Comparison of ENCODE assay signal across 8 cellular contexts in the genomic region with DNA sequence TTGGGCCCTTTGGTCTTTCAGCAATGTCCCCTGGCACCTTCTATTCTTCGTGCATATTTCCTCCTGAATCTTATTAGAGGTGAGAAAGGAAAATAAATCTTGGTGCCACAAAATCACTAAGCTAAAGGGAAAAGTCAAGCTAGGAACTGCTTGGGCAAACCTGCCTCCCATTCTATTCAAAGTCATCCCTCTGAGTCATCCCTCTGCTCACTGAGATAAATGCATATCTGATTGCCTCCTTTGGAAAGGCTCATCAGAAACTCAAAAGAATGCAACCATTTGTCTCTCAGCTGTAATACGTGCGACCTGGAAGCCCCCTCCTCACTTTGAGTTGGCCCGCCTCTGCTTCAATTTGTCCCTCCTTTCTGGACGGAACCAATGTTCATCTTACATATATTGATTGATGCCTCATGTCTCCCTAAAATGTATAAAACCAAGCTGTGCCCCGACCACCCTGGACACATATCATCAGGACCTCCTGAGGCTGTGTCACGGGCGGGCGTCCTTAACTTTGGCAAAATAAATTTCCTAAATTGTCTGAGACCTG. TPM values are rescaled to one million over a fixed set of nuclear protein-coding genes. Genes with fewer than 3 reads are reported as not detected.
DNase-seq lines count a peak whose midpoint lies in the region; ATAC-seq, FAIRE-seq and TF ChIP-seq lines count a peak whose summit lies in the region.
"Not testable (repeated sequence)": the region's sequence is repeated elsewhere in the genome, so short reads cannot be mapped to it uniquely, and the experiment has no call there.

No MANE protein-coding gene starts in this region.

- peaks cover 32% of the 10 kb centered on the region for H3K4me1 ChIP-seq in Panc1 (ENCODE audit: control insufficient read depth, insufficient read depth, low read length)
- not testable (repeated sequence) for H3K4me1 ChIP-seq in H1 (replicated peaks in 1 of 4; ENCODE audit: control insufficient read depth in 3 of 4, insufficient read depth in 4 of 4, low read length in 3 of 4); kidney (ENCODE audit: control insufficient read depth in 1 of 2, insufficient read depth in 1 of 2, low read depth in 1 of 2, low read length in 2 of 2)
- H3K4me1 ChIP-seq in osteoblast (ENCODE audit: insufficient read depth, low read length): peaks cover 47% of the 10 kb centered on the region

- not testable (repeated sequence) for H3K14ac ChIP-seq in H1 (ENCODE audit: insufficient read length)

- H3K4me3 ChIP-seq in GM12864 (ENCODE audit: low read depth, low read length) (peak overlapping the region; percentile 62), Panc1 (ENCODE audit: low read depth in 2 of 2, low read length in 2 of 2) (peak overlapping the region; percentile 84 to 88), H1 (ENCODE audit: extremely low read depth in 1 of 4, insufficient read depth in 2 of 4, low read depth in 3 of 4, low read length in 4 of 4) (peak overlapping the region; percentile 88 to 99 (median 94); a peak in 7 of 8 replicates), kidney (ENCODE audit: low read length in 2 of 2) (peak overlapping the region; percentile 85 to 93), osteoblast (ENCODE audit: insufficient read depth, low read length) (peak overlapping the region; percentile 87)

- in situ Hi-C loops in Panc1 (cut with HindIII; ENCODE audit: low pct_unique_long_range_greater_than_20kb, low sequenced_read_pairs): not testable (repeated sequence)

- not testable (repeated sequence) for H2BK12ac ChIP-seq in H1 (ENCODE audit: low read depth, low read length)

- peak overlapping the region; percentile 23; the same call in 1 of the 2 replicates for H2BK15ac ChIP-seq in H1 (ENCODE audit: low read length)

- not testable (repeated sequence) for BruUV-seq in Panc1 (replicated peaks; lab: Mats Ljungman, UMichigan)

- not testable (repeated sequence) for H3K27me3 Mint-ChIP-seq in activated naive CD4-positive, alpha-beta T cell treated with anti-CD3 and anti-CD28 coated beads for 36 hours (ENCODE audit: low read depth); type B pancreatic cell

- not testable (repeated sequence) for H3K27me3 ChIP-seq in Panc1 (ENCODE audit: control insufficient read depth, insufficient read depth, low read length); H1 (replicated peaks in 1 of 4; ENCODE audit: control insufficient read depth in 3 of 4, extremely low read depth in 1 of 4, insufficient read depth in 3 of 4, low read length in 3 of 4); osteoblast (ENCODE audit: insufficient read depth, low read length)

- not testable (repeated sequence) for H3K36me3 ChIP-seq in Panc1 (ENCODE audit: control insufficient read depth, insufficient read depth, low read length); H1 (ENCODE audit: control insufficient read depth in 2 of 4, insufficient read depth in 4 of 4, low read length in 3 of 4); kidney (ENCODE audit: control insufficient read depth in 1 of 2, insufficient read depth in 2 of 2, low read length in 2 of 2); osteoblast (ENCODE audit: insufficient read depth, low read length)

- not testable (repeated sequence) for H3K79me1 ChIP-seq in H1 (ENCODE audit: low read depth, low read length)

- not testable (repeated sequence) for H2BK120ac ChIP-seq in H1 (replicated peaks; ENCODE audit: low read depth, low read length)

- not testable (repeated sequence) for H4K20me1 ChIP-seq in H1 (replicated peaks in 1 of 2; ENCODE audit: control insufficient read depth in 1 of 2, insufficient read depth in 2 of 2, low read length in 2 of 2); osteoblast (ENCODE audit: insufficient read depth, low read length)

- not testable (repeated sequence) for H4K91ac ChIP-seq in H1 (replicated peaks; ENCODE audit: insufficient read length, low read length)

- CTCF ChIA-PET in Panc1 (lab: Charles Lee): not testable (repeated sequence)
- CTCF ChIA-PET in activated naive CD4-positive, alpha-beta T cell treated with anti-CD3 and anti-CD28 coated beads for 36 hours (lab: Charles Lee): interaction anchor here (0.8 to 3.9 kb wide), 6 partner anchors 8 to 205 kb away, joined by 3 to 25 read pairs (median 4); no protein-coding TSS in a partner anchor
- CTCF ChIA-PET in H1 (lab: Charles Lee; ENCODE audit: partially characterized antibody): interaction anchor here (1.2 to 25.0 kb wide), 13 partner anchors 9 to 234 kb away, joined by 3 to 398 read pairs (median 6); partner anchors contain the start of gene ELMOD1

- H2AFZ ChIP-seq in H1 (ENCODE audit: low read length) (peak overlapping the region; percentile 100), osteoblast (ENCODE audit: low read length) (peak overlapping the region; percentile 99)

- not testable (repeated sequence) for H3K23ac ChIP-seq in H1 (ENCODE audit: insufficient read length)

- H2BK5ac ChIP-seq in H1 (ENCODE audit: low read depth, low read length): 0 out of 2 replicates have a peak overlapping the region, but pooled peaks have one; percentile 26

- 43% methylated on average over 9 of the region's 9 CpGs; no CpG with 5 or more reads in 1 of the 2 experiments for WGBS in H1 (ENCODE audit: extremely low coverage in 1 of 2, insufficient coverage in 1 of 2, insufficient read length in 1 of 2, insufficient replicate concordance in 2 of 2, low coverage in 1 of 2, low lambda C conversion rate in 2 of 2, missing lambda C conversion rate in 1 of 2), 2 experiments

- H3K4me2 ChIP-seq in H1 (ENCODE audit: insufficient read depth in 1 of 2, low read depth in 2 of 2, low read length in 2 of 2) (peak overlapping the region; percentile 70 to 82), osteoblast (ENCODE audit: insufficient read depth, low read length) (peak overlapping the region; percentile 89)

- H4K8ac ChIP-seq in H1 (ENCODE audit: extremely low read depth, insufficient read depth, low read length): not testable (repeated sequence)

- TF ChIP-seq RAD21 in H1 (IDR thresholded peaks at IDR 0.05 in 1 of 2, conservative IDR thresholded peaks at IDR 0.05 in 1 of 2; ENCODE audit: low read depth in 2 of 2, low read length in 2 of 2): not testable (repeated sequence)

- H3K27ac ChIP-seq in Panc1 (ENCODE audit: low read length) (peak overlapping the region; percentile 94), kidney (ENCODE audit: low read depth in 2 of 2, low read length in 2 of 2) (peak overlapping the region; percentile 5 to 34), osteoblast (ENCODE audit: low read depth, low read length) (peak overlapping the region; percentile 83)
- H3K27ac ChIP-seq in H1 (ENCODE audit: low read depth, low read length): not testable (repeated sequence)

- H3K9me3 ChIP-seq in Panc1 (ENCODE audit: control insufficient read depth, insufficient read depth, low read depth, low read length); H1 (ENCODE audit: insufficient read depth in 2 of 2, low read depth in 1 of 2, low read length in 1 of 2); kidney (ENCODE audit: control insufficient read depth in 1 of 2, low read length in 2 of 2); osteoblast (ENCODE audit: low read depth, low read length): not testable (repeated sequence)

- peaks cover 11% of the 10 kb centered on the region for H3K23me2 ChIP-seq in H1 (ENCODE audit: low read depth, low read length)

- DNase-seq in GM12864 (ENCODE audit: low read depth); Panc1 (ENCODE audit: low read depth, low spot score); activated naive CD4-positive, alpha-beta T cell treated with anti-CD3 and anti-CD28 coated beads for 36 hours; H1 (ENCODE audit: low read depth in 1 of 2, low spot score in 2 of 2); kidney; osteoblast (ENCODE audit: insufficient read length, low spot score, missing footprints); type B pancreatic cell (ENCODE audit: extremely low spot score, unreplicated experiment): not testable (repeated sequence)

- not testable (repeated sequence) for FAIRE-seq in H1 (lab: Jason Lieb, UNC); kidney (lab: Jason Lieb, UNC)

- not testable (repeated sequence) for H2AK5ac ChIP-seq in H1 (ENCODE audit: low read depth, low read length)

- H3K18ac ChIP-seq in H1 (ENCODE audit: extremely low read depth, low read length): not testable (repeated sequence)

- peak overlapping the region; percentile 85 for H3K4me3 Mint-ChIP-seq in activated naive CD4-positive, alpha-beta T cell treated with anti-CD3 and anti-CD28 coated beads for 36 hours
- H3K4me3 Mint-ChIP-seq in type B pancreatic cell: peak overlapping the region; percentile 99

- TF ChIP-seq CTCF in GM12864 (IDR thresholded peaks at IDR 0.05; ENCODE audit: low read depth, low read length, missing control alignments); Panc1 (IDR thresholded peaks at IDR 0.05); H1 (IDR thresholded peaks at IDR 0.05; ENCODE audit: control extremely low read depth in 1 of 3, insufficient read depth in 1 of 3, low read depth in 1 of 3, low read length in 3 of 3); kidney (IDR thresholded peaks at IDR 0.05; ENCODE audit: borderline replicate concordance, extremely low read depth, insufficient read depth); osteoblast (IDR thresholded peaks at IDR 0.05; ENCODE audit: extremely low read depth, low read depth, low read length); type B pancreatic cell (conservative IDR thresholded peaks at IDR 0.05): not testable (repeated sequence)

- peaks cover 0 to 38% of the 10 kb centered on the region in 2 experiments; a peak in 1 of 4 replicates for H3K79me2 ChIP-seq in H1 (ENCODE audit: control insufficient read depth in 1 of 2, insufficient read depth in 2 of 2, low read length in 2 of 2)
- H3K79me2 ChIP-seq in osteoblast (ENCODE audit: insufficient read depth, low read length): not testable (repeated sequence)

- H3K4ac ChIP-seq in H1 (replicated peaks; ENCODE audit: insufficient read length, low read depth, low read length): not testable (repeated sequence)

- peak; percentile 7 for ATAC-seq in HG03045 (IDR thresholded peaks at IDR 0.05; ENCODE audit: unreplicated experiment)
- ATAC-seq in Panc1: not testable (repeated sequence)

- intact Hi-C loops in Panc1 (cut with micrococcal nuclease; ENCODE audit: unreplicated experiment); kidney (cut with DNase I): not testable (repeated sequence)
- intact Hi-C loops in activated naive CD4-positive, alpha-beta T cell treated with anti-CD3 and anti-CD28 coated beads for 36 hours (cut with micrococcal nuclease): loop anchor here (1.0 to 10.0 kb wide), 13 partner anchors 10 to 1489 kb away; partner anchors contain the start of genes AASDHPPT, ATM, C11orf65 and CUL5

- H3K56ac ChIP-seq in H1 (replicated peaks; ENCODE audit: insufficient read length, low read depth, low read length): not testable (repeated sequence)

- TF ChIP-seq POLR2A in H1 (IDR thresholded peaks at IDR 0.05; ENCODE audit: control extremely low read depth in 1 of 2, low read depth in 2 of 2, low read length in 2 of 2): not testable (repeated sequence)

- H3K4me1 Mint-ChIP-seq in activated naive CD4-positive, alpha-beta T cell treated with anti-CD3 and anti-CD28 coated beads for 36 hours (ENCODE audit: low read depth): peaks cover 47% of the 10 kb centered on the region
- peaks cover 33% of the 10 kb centered on the region for H3K4me1 Mint-ChIP-seq in type B pancreatic cell (ENCODE audit: unreplicated experiment)

- not testable (repeated sequence) for H3K9me3 Mint-ChIP-seq in activated naive CD4-positive, alpha-beta T cell treated with anti-CD3 and anti-CD28 coated beads for 36 hours; type B pancreatic cell

- H3K9ac ChIP-seq in H1 (replicated peaks in 1 of 4; ENCODE audit: extremely low read depth in 1 of 4, low read depth in 3 of 4, low read length in 3 of 4): peak overlapping the region in 3 of 4 experiments; percentile 65 to 87 (median 82); a peak in 4 of 7 replicates
- peak overlapping the region; percentile 4 to 77 for H3K9ac ChIP-seq in kidney (ENCODE audit: low read length in 2 of 2)

- peak overlapping the region; percentile 92 for H3K27ac Mint-ChIP-seq in activated naive CD4-positive, alpha-beta T cell treated with anti-CD3 and anti-CD28 coated beads for 36 hours
- H3K27ac Mint-ChIP-seq in type B pancreatic cell: peak overlapping the region; percentile 93

- POLR2A ChIA-PET in Panc1 (lab: Charles Lee): not testable (repeated sequence)
- POLR2A ChIA-PET in H1 (lab: Charles Lee; ENCODE audit: partially characterized antibody): interaction anchor here (2.0 kb wide), 1 partner anchor 122 kb away, joined by 4 read pairs; no protein-coding TSS in a partner anchor

- not testable (repeated sequence) for TF ChIP-seq EP300 in H1 (IDR thresholded peaks at IDR 0.05; ENCODE audit: borderline replicate concordance in 1 of 2, low read depth in 2 of 2, low read length in 2 of 2)

- not testable (repeated sequence) for H2BK20ac ChIP-seq in H1 (ENCODE audit: low read length)

- not testable (repeated sequence) for H3K36me3 Mint-ChIP-seq in activated naive CD4-positive, alpha-beta T cell treated with anti-CD3 and anti-CD28 coated beads for 36 hours (ENCODE audit: low read depth); type B pancreatic cell

- H4K5ac ChIP-seq in H1 (ENCODE audit: insufficient read length, low read depth, low read length): not testable (repeated sequence)

RNA-seq across cellular contexts. Expression of gene ALKBH8, which starts 0.5 kb away (rescaled TPM):
- total RNA-seq in Panc1 (2021; ENCODE audit: unreplicated experiment): 9.1 TPM
- polyA plus RNA-seq in Panc1 (2012; ENCODE audit: insufficient read length): 4.7 TPM
- total RNA-seq in activated naive CD4-positive, alpha-beta T cell treated with anti-CD3 and anti-CD28 coated beads for 36 hours: 10 to 100 TPM; 10.1 to 12.2 TPM
- 11.9 and 13.0 TPM in 2 replicates for total RNA-seq in H1 (2021; fragmentation: NEBNext Ultra II Directional; extraction: Animal tissue kit (Norgen Biotek cat#: 25700))
- 1.8 and 3.6 TPM in 2 replicates for polyA plus RNA-seq in H1 (2011; rRNA removed)
- polyA plus RNA-seq in H1 (2011; cell fraction: cytosol; rRNA removed): 4.7 TPM
- 2.8 TPM for polyA plus RNA-seq in H1 (2011; cell fraction: nucleus; rRNA removed)
- 5.9 to 10.6 TPM (median 8.3 TPM) in 4 replicates for polyA plus RNA-seq in H1 (2012, experiment 1 of 2)
- 0.46 TPM for polyA plus RNA-seq in H1 (2012, experiment 2 of 2)
- 5.9 TPM for polyA plus RNA-seq in H1 (2013, experiment 1 of 2)
- polyA plus RNA-seq in H1 (2013, experiment 2 of 2): 6.0 TPM
- polyA minus RNA-seq in H1 (2011; rRNA and poly(A)+ RNA removed): 9.8 and 13.9 TPM in 2 replicates
- 3.7 TPM for polyA minus RNA-seq in H1 (2011; cell fraction: cytosol; rRNA and poly(A)+ RNA removed)
- 20.9 TPM for polyA minus RNA-seq in H1 (2011; cell fraction: nucleus; rRNA and poly(A)+ RNA removed)
- 9.4 TPM for total RNA-seq in kidney
- 3.8 TPM for polyA plus RNA-seq in kidney (ENCODE audit: insufficient read depth, low read depth, low replicate concordance)
- 6.2 and 7.7 TPM in 2 replicates for total RNA-seq in osteoblast
- total RNA-seq in type B pancreatic cell (ENCODE audit: low replicate concordance): 6.7 and 7.8 TPM in 2 replicates

RNA-seq across cellular contexts. Expression of gene ELMOD1, which starts 24.9 kb away (rescaled TPM):
- 2.1 TPM for total RNA-seq in Panc1 (2021; ENCODE audit: unreplicated experiment)
- 1.1 TPM for polyA plus RNA-seq in Panc1 (2012; ENCODE audit: insufficient read length)
- total RNA-seq in activated naive CD4-positive, alpha-beta T cell treated with anti-CD3 and anti-CD28 coated beads for 36 hours: not detected
- total RNA-seq in H1 (2021; fragmentation: NEBNext Ultra II Directional; extraction: Animal tissue kit (Norgen Biotek cat#: 25700)): 1.6 and 1.7 TPM in 2 replicates
- polyA plus RNA-seq in H1 (2011; rRNA removed): 0.47 and 0.63 TPM in 2 replicates
- polyA plus RNA-seq in H1 (2011; cell fraction: cytosol; rRNA removed): 1.1 TPM
- 0.60 TPM for polyA plus RNA-seq in H1 (2011; cell fraction: nucleus; rRNA removed)
- polyA plus RNA-seq in H1 (2012, experiment 1 of 2): 0.57 to 1.4 TPM (median 0.73 TPM) in 4 replicates
- polyA plus RNA-seq in H1 (2012, experiment 2 of 2): 0.28 TPM
- 1.2 TPM for polyA plus RNA-seq in H1 (2013, experiment 1 of 2)
- polyA plus RNA-seq in H1 (2013, experiment 2 of 2): 1.2 TPM
- polyA minus RNA-seq in H1 (2011; rRNA and poly(A)+ RNA removed): 0.78 and 1.4 TPM in 2 replicates
- 0.51 TPM for polyA minus RNA-seq in H1 (2011; cell fraction: cytosol; rRNA and poly(A)+ RNA removed)
- polyA minus RNA-seq in H1 (2011; cell fraction: nucleus; rRNA and poly(A)+ RNA removed): 1.1 TPM
- 0.47 TPM for total RNA-seq in kidney
- 2.6 TPM for polyA plus RNA-seq in kidney (ENCODE audit: insufficient read depth, low read depth, low replicate concordance)
- total RNA-seq in osteoblast: under 0.01 TPM in 2 replicates
- total RNA-seq in type B pancreatic cell (ENCODE audit: low replicate concordance): 4.0 and 7.6 TPM in 2 replicates
